In genomic region chr12:112017041-112017440, GRCh38 we compare ENCODE assay signal across 21 cellular contexts. TPM values are rescaled to one million over a fixed set of nuclear protein-coding genes. Genes with fewer than 3 reads are reported as not detected.
DNase-seq lines count a peak whose midpoint lies in the region; ATAC-seq and TF ChIP-seq lines count a peak whose summit lies in the region.
"Had no signal": no experiment of that assay in that cellular context is flagged by ENCODE, and none has a peak within 500 bp of the region (broad histone marks: within the 10 kb centered on the region; RNA-seq: fewer than 3 reads in every experiment).

No MANE protein-coding gene starts in this region.

- ATAC-seq in effector memory CD8-positive, alpha-beta T cell (replicated peaks) = no peak
- ATAC-seq in HG03439 (IDR thresholded peaks at IDR 0.05; ENCODE audit: unreplicated experiment) = no peak
- no peak for ATAC-seq in GM18909 (IDR thresholded peaks at IDR 0.05; ENCODE audit: poor library complexity, unreplicated experiment)
- ATAC-seq: left lung had no signal

- no peak overlapping the region for H3K4me3 ChIP-seq in breast epithelium
- H3K4me3 ChIP-seq: left lung, skin epidermis, testis had no signal

- H3K9me3 ChIP-seq in breast epithelium = no peaks in the 10 kb centered on the region
- H3K9me3 ChIP-seq: left lung, testis had no signal

- no peaks in the 10 kb centered on the region for H3K27me3 ChIP-seq in breast epithelium
- H3K27me3 ChIP-seq: brain microvascular endothelial cell, left lung, testis had no signal

- POLR2A ChIA-PET in MCF 10A (lab: Yijun Ruan, JAX) = no interaction called here

- H3K4me3 Mint-ChIP-seq in MCF 10A (ENCODE audit: unreplicated experiment) (no peak overlapping the region), type B pancreatic cell (no peak overlapping the region)
- no peak overlapping the region for H3K4me3 Mint-ChIP-seq in effector memory CD8-positive, alpha-beta T cell

- CTCF ChIA-PET in MCF 10A (lab: Yijun Ruan, JAX) = no interaction called here

- no peak for TF ChIP-seq POLR2A in breast epithelium (IDR thresholded peaks at IDR 0.05)

- TF ChIP-seq CTCF in MCF 10A (IDR thresholded peaks at IDR 0.05; ENCODE audit: unreplicated experiment) (no peak), breast epithelium (IDR thresholded peaks at IDR 0.05) (no peak), type B pancreatic cell (conservative IDR thresholded peaks at IDR 0.05) (no peak)

- H3K4me1 ChIP-seq in breast epithelium = peaks cover 0 to 6% of the 10 kb centered on the region in 2 donors

- peak overlapping the region; percentile 74 for H3K27ac Mint-ChIP-seq in MCF 10A (ENCODE audit: low read depth, unreplicated experiment)
- H3K27ac Mint-ChIP-seq in effector memory CD8-positive, alpha-beta T cell = peak overlapping the region; percentile 27 to 95
- H3K27ac Mint-ChIP-seq in type B pancreatic cell = peak overlapping the region; percentile 9

- H3K27me3 Mint-ChIP-seq in MCF 10A (ENCODE audit: insufficient read depth, unreplicated experiment) (no peaks in the 10 kb centered on the region), type B pancreatic cell (no peaks in the 10 kb centered on the region)
- no peaks in the 10 kb centered on the region for H3K27me3 Mint-ChIP-seq in effector memory CD8-positive, alpha-beta T cell

- no TSS peak for BruUV-seq in MCF 10A (replicated peaks; lab: Mats Ljungman, UMichigan)

- H3K36me3 Mint-ChIP-seq in MCF 10A (ENCODE audit: insufficient read depth, unreplicated experiment) = peaks cover 55% of the 10 kb centered on the region
- H3K36me3 Mint-ChIP-seq in effector memory CD8-positive, alpha-beta T cell (ENCODE audit: insufficient read depth) = peaks cover 67% of the 10 kb centered on the region
- peaks cover 32% of the 10 kb centered on the region for H3K36me3 Mint-ChIP-seq in type B pancreatic cell

- DNase-seq in MCF 10A (ENCODE audit: unreplicated experiment) (no peak), breast epithelium (ENCODE audit: low spot score in 2 of 2) (no peak), NCI-H1694 (lab: John Stamatoyannopoulos, UW) (peak; percentile 64), type B pancreatic cell (ENCODE audit: extremely low spot score, unreplicated experiment) (no peak), H4 (ENCODE audit: low spot score) (no peak)
- no peak for DNase-seq in effector memory CD8-positive, alpha-beta T cell
- DNase-seq: activated CD4-positive, CD25-positive, alpha-beta regulatory T cell; activated CD8-positive, alpha-beta memory T cell treated with anti-CD3 and anti-CD28 coated beads, Interleukin-2, amount 50 U/mL, for 48 hours; activated naive CD4-positive, alpha-beta T cell treated with Interleukin-2 at 50 U/mL for 16 hours; brain microvascular endothelial cell; dermis blood vessel endothelial cell; KG1; left lung; NCI-H345; posterior cingulate gyrus; SHP77; T-helper 2 cell; testis had no signal

- H3K9me3 Mint-ChIP-seq in MCF 10A (ENCODE audit: unreplicated experiment) = no peaks in the 10 kb centered on the region
- H3K9me3 Mint-ChIP-seq in effector memory CD8-positive, alpha-beta T cell = no peaks in the 10 kb centered on the region
- peaks cover 8% of the 10 kb centered on the region for H3K9me3 Mint-ChIP-seq in type B pancreatic cell

- H3K4me1 Mint-ChIP-seq in MCF 10A (ENCODE audit: insufficient read depth, unreplicated experiment) = peaks cover 41% of the 10 kb centered on the region
- peaks cover 46 to 61% of the 10 kb centered on the region in 2 donors for H3K4me1 Mint-ChIP-seq in effector memory CD8-positive, alpha-beta T cell (ENCODE audit: low read depth in 2 of 2)
- peaks cover 19% of the 10 kb centered on the region for H3K4me1 Mint-ChIP-seq in type B pancreatic cell (ENCODE audit: unreplicated experiment)

- no peaks in the 10 kb centered on the region for H3K36me3 ChIP-seq in breast epithelium

- intact Hi-C loops in MCF 10A (cut with micrococcal nuclease) (no loop called here), breast epithelium (cut with DNase I; ENCODE audit: low total_unique reads) (no loop called here)

- no peak overlapping the region for H3K27ac ChIP-seq in breast epithelium
- H3K27ac ChIP-seq: brain microvascular endothelial cell, left lung, skin epidermis had no signal

RNA-seq across cellular contexts. Expression of gene ERP29, which starts 3.8 kb away (rescaled TPM):
- total RNA-seq in MCF 10A (2022) (124 and 126 TPM in 2 replicates), breast epithelium (10 to 100 TPM; 40.3 to 52.8 (median 41.0) TPM), type B pancreatic cell (ENCODE audit: low replicate concordance) (141 and 177 TPM in 2 replicates)
- 114 and 124 TPM in 2 replicates for total RNA-seq in H4 (2014; rRNA removed; shearing (Covaris generic))

RNA-seq across cellular contexts. Expression of gene TMEM116, which starts 4.1 kb away (rescaled TPM):
- total RNA-seq in MCF 10A (2022) (13.9 and 15.2 TPM in 2 replicates), breast epithelium (10 to 100 TPM; 19.0 to 46.4 (median 29.8) TPM), type B pancreatic cell (ENCODE audit: low replicate concordance) (13.9 and 18.0 TPM in 2 replicates)
- 17.0 and 23.4 TPM in 2 replicates for total RNA-seq in H4 (2014; rRNA removed; shearing (Covaris generic))

Comparison
In these comparisons a context has a peak if more than half of its experiments do, and no peak if none do; other contexts are left out.
1. H3K27ac Mint-ChIP-seq: peak in every context shown above with its lines; median percentile 74 in MCF 10A; 61 in effector memory CD8-positive, alpha-beta T cell; 9 in type B pancreatic cell.